9 cellular contexts compared by ENCODE assay signal in genomic region chr2:237859082-237859433, GRCh38. TPM values are rescaled to one million over a fixed set of nuclear protein-coding genes. Genes with fewer than 3 reads are reported as not detected.
A peak's percentile ranks its signal among the peaks of the same experiment; 100 is the strongest.
DNase-seq lines count a peak whose midpoint lies in the region; ATAC-seq, FAIRE-seq and TF ChIP-seq lines count a peak whose summit lies in the region.
"Had no signal": no experiment of that assay in that cellular context is flagged by ENCODE, and none has a peak within 500 bp of the region (broad histone marks: within the 10 kb centered on the region; RNA-seq: fewer than 3 reads in every experiment).

No MANE protein-coding gene starts in this region.

- no peaks in the 10 kb centered on the region for H4K20me1 ChIP-seq in MM.1S (ENCODE audit: insufficient read depth, low read length)

- H3K4me3 ChIP-seq in right atrium auricular region (peak overlapping the region; percentile 56 to 59), coronary artery (peak overlapping the region; percentile 84), MM.1S (ENCODE audit: low read length) (no peak overlapping the region), kidney (ENCODE audit: low read length in 2 of 2) (no peak overlapping the region)
- no peak overlapping the region for H3K4me3 ChIP-seq in naive thymus-derived CD4-positive, alpha-beta T cell (ENCODE audit: low read length)

- H3K27me3 ChIP-seq in right atrium auricular region (no peaks in the 10 kb centered on the region), MM.1S (replicated peaks; ENCODE audit: insufficient read depth, low read length) (peaks cover 18% of the 10 kb centered on the region)
- H3K27me3 ChIP-seq in naive thymus-derived CD4-positive, alpha-beta T cell (ENCODE audit: control insufficient read depth in 2 of 2, insufficient read depth in 2 of 2, low read length in 2 of 2), result peaks cover 4 to 6% of the 10 kb centered on the region in 2 donors

- H3K79me2 ChIP-seq in MM.1S (ENCODE audit: low read length), result no peaks in the 10 kb centered on the region

- H2AFZ ChIP-seq in MM.1S (ENCODE audit: low read length), result no peak overlapping the region

- peaks cover 0 to 15% (median 13%) of the 10 kb centered on the region in 7 donors for H3K4me1 Mint-ChIP-seq in naive thymus-derived CD4-positive, alpha-beta T cell

- H3K9me3 Mint-ChIP-seq in naive thymus-derived CD4-positive, alpha-beta T cell, result no peaks in the 10 kb centered on the region

- POLR2A ChIA-PET in naive thymus-derived CD4-positive, alpha-beta T cell (lab: Charles Lee), result no interaction called here

- no peaks in the 10 kb centered on the region for H3K9me3 ChIP-seq in right atrium auricular region
- no peaks in the 10 kb centered on the region for H3K9me3 ChIP-seq in naive thymus-derived CD4-positive, alpha-beta T cell (ENCODE audit: control insufficient read depth in 2 of 3, low read length in 3 of 3)
- H3K9me3 ChIP-seq in MM.1S (replicated peaks; ENCODE audit: insufficient read depth, low read length), result no peaks in the 10 kb centered on the region
- no peaks in the 10 kb centered on the region for H3K9me3 ChIP-seq in kidney (ENCODE audit: control insufficient read depth in 1 of 2, low read length in 2 of 2)
- H3K9me3 ChIP-seq: neutrophil had no signal

- no peak overlapping the region for H3K27ac Mint-ChIP-seq in naive thymus-derived CD4-positive, alpha-beta T cell

- CTCF ChIA-PET in naive thymus-derived CD4-positive, alpha-beta T cell (lab: Charles Lee), result interaction anchor here (1.0 to 2.1 kb wide), 6 partner anchors 45 to 406 kb away, joined by 3 to 12 read pairs (median 3); no protein-coding TSS in a partner anchor

- H3K36me3 Mint-ChIP-seq in naive thymus-derived CD4-positive, alpha-beta T cell, result peaks cover 0 to 6% (median 0%) of the 10 kb centered on the region in 5 donors

- no peak for FAIRE-seq in kidney (lab: Jason Lieb, UNC)

- no peak for TF ChIP-seq CTCF in right atrium auricular region (IDR thresholded peaks at IDR 0.05)
- no peak for TF ChIP-seq CTCF in coronary artery (IDR thresholded peaks at IDR 0.05)
- no peak for TF ChIP-seq CTCF in MM.1S (IDR thresholded peaks at IDR 0.05; ENCODE audit: low read length)
- no peak for TF ChIP-seq CTCF in kidney (IDR thresholded peaks at IDR 0.05; ENCODE audit: borderline replicate concordance, extremely low read depth, insufficient read depth)

- no peaks in the 10 kb centered on the region for H3K36me3 ChIP-seq in right atrium auricular region
- H3K36me3 ChIP-seq in naive thymus-derived CD4-positive, alpha-beta T cell (ENCODE audit: control insufficient read depth in 2 of 3, insufficient read depth in 3 of 3, low read length in 3 of 3), result no peaks in the 10 kb centered on the region
- no peaks in the 10 kb centered on the region for H3K36me3 ChIP-seq in MM.1S (replicated peaks; ENCODE audit: insufficient read depth, low read length)
- no peaks in the 10 kb centered on the region for H3K36me3 ChIP-seq in kidney (ENCODE audit: control insufficient read depth in 1 of 2, insufficient read depth in 2 of 2, low read length in 2 of 2)
- H3K36me3 ChIP-seq: neutrophil had no signal

- H3K4me3 Mint-ChIP-seq in naive thymus-derived CD4-positive, alpha-beta T cell, result peak overlapping the region; percentile 32 to 86 (median 71)

- intact Hi-C loops in left cardiac atrium (cut with DNase I), result loop anchor here (5.0 to 10.0 kb wide), 3 partner anchors 186 to 403 kb away; partner anchors contain the start of gene KLHL30 (in 1 of the 2)
- intact Hi-C loops in naive thymus-derived CD4-positive, alpha-beta T cell (cut with micrococcal nuclease), result loop anchor here (2.0 to 10.0 kb wide), 6 partner anchors 64 to 604 kb away; partner anchors contain the start of genes ERFE (in 1 of the 2) and KLHL30 (in 1 of the 2)
- intact Hi-C loops in kidney (cut with DNase I), result no loop called here

- H3K9me2 ChIP-seq in MM.1S (replicated peaks; ENCODE audit: insufficient read depth, low read length), result no peaks in the 10 kb centered on the region

- H3K4me1 ChIP-seq in right atrium auricular region (peaks cover 0 to 11% of the 10 kb centered on the region in 2 donors), MM.1S (ENCODE audit: low read length) (no peaks in the 10 kb centered on the region), kidney (ENCODE audit: control insufficient read depth in 1 of 2, insufficient read depth in 1 of 2, low read depth in 1 of 2, low read length in 2 of 2) (peaks cover 0 to 2% of the 10 kb centered on the region in 2 donors)
- no peaks in the 10 kb centered on the region for H3K4me1 ChIP-seq in naive thymus-derived CD4-positive, alpha-beta T cell (ENCODE audit: control insufficient read depth in 2 of 2, insufficient read depth in 2 of 2, low read length in 2 of 2)

- no peak overlapping the region for H3K4me2 ChIP-seq in MM.1S (ENCODE audit: low read depth, low read length)

- no peaks in the 10 kb centered on the region for H3F3A ChIP-seq in MM.1S (ENCODE audit: insufficient read depth, low read length)

- H3K9ac ChIP-seq in MM.1S (ENCODE audit: low read length) (no peak overlapping the region), kidney (ENCODE audit: low read length in 2 of 2) (no peak overlapping the region)

- no peak for DNase-seq in right atrium auricular region (ENCODE audit: low spot score)
- no peak for DNase-seq in left cardiac atrium
- no peak for DNase-seq in coronary artery (ENCODE audit: low spot score)
- no peak for DNase-seq in naive thymus-derived CD4-positive, alpha-beta T cell
- DNase-seq in NCI-H2227 treated with DMSO at 0.1 percent for 48 hours (lab: John Stamatoyannopoulos, UW), result no peak
- DNase-seq in MM.1S, result no peak
- no peak for DNase-seq in kidney

- no peak for ATAC-seq in left cardiac atrium
- ATAC-seq in naive thymus-derived CD4-positive, alpha-beta T cell, result no peak
- ATAC-seq in GM21447 (IDR thresholded peaks at IDR 0.05; ENCODE audit: unreplicated experiment), result no peak

- H3K27me3 Mint-ChIP-seq in naive thymus-derived CD4-positive, alpha-beta T cell, result peaks cover 23 to 63% (median 29%) of the 10 kb centered on the region in 5 donors

- peak overlapping the region; percentile 88 to 94 for H3K27ac ChIP-seq in right atrium auricular region
- peak overlapping the region; percentile 69 to 98 for H3K27ac ChIP-seq in coronary artery
- H3K27ac ChIP-seq in naive thymus-derived CD4-positive, alpha-beta T cell (ENCODE audit: low read depth, low read length), result no peak overlapping the region
- H3K27ac ChIP-seq in MM.1S (ENCODE audit: low read length), result no peak overlapping the region
- H3K27ac ChIP-seq in kidney (ENCODE audit: low read depth in 2 of 2, low read length in 2 of 2), result no peak overlapping the region
- H3K27ac ChIP-seq: neutrophil had no signal

RNA-seq across cellular contexts. Expression of gene RAMP1, which starts 0.4 kb away (rescaled TPM):
- total RNA-seq in right atrium auricular region, result 100 to 1,000 TPM; 239 to 275 TPM
- total RNA-seq in left cardiac atrium, result 100 to 1,000 TPM in 1 of 2 donors, 10 to 100 TPM in 1; 86.7 to 359 TPM
- 10 to 100 TPM in 1 of 5 experiments, 1 to 10 TPM in 1, under 1 TPM in 2, not detected in 1; 0.59 to 13.2 (median 0.95) TPM for total RNA-seq in naive thymus-derived CD4-positive, alpha-beta T cell
- 1 to 10 TPM in 1 of 2 donors, under 1 TPM in 1; 0.52 to 1.9 TPM for polyA plus RNA-seq in naive thymus-derived CD4-positive, alpha-beta T cell
- 8.8 TPM for total RNA-seq in kidney
- 17.3 TPM for polyA plus RNA-seq in kidney (ENCODE audit: insufficient read depth, low read depth, low replicate concordance)

Comparison
In these comparisons a context has a peak if more than half of its experiments do, and no peak if none do; other contexts are left out.
1. H3K27ac ChIP-seq: peak in right atrium auricular region (2 of 2) and coronary artery (2 of 2); none in naive thymus-derived CD4-positive, alpha-beta T cell (single experiment), MM.1S (single experiment) and kidney (0 of 2).
2. H3K4me3 ChIP-seq: peak in right atrium auricular region (2 of 2) and coronary artery (single experiment); none in naive thymus-derived CD4-positive, alpha-beta T cell (single experiment), MM.1S (single experiment) and kidney (0 of 2).